Comparison of ENCODE assay signal across 12 cellular contexts in genomic region chr5:180324633-180324955, GRCh38.
"Had no signal": no experiment of that assay in that cellular context is flagged by ENCODE, and none has a peak within 500 bp of the region (broad histone marks: within the 10 kb centered on the region; RNA-seq: fewer than 3 reads in every experiment).

No MANE protein-coding gene starts in this region.

- H3K9me3 ChIP-seq: esophagus muscularis mucosa, pancreas, tibial artery had no signal

- H3K4me3 ChIP-seq: esophagus muscularis mucosa, pancreas, tibial artery had no signal

- H3K9me3 Mint-ChIP-seq: activated naive CD8-positive, alpha-beta T cell treated with anti-CD3 and anti-CD28 coated beads, Interleukin-2, amount 10 ng/mL, durations not matched to agents 7 days and 5 days; activated T-helper 1 cell treated with anti-CD3 and anti-CD28 coated beads, Interleukin-12 subunit alpha, Interleukin-12 subunit beta, Interleukin-2, Interleukin-4 antibody, amounts not matched to agents 30 ng/mL and 10 ng/mL and 1 ng/mL, durations not matched to agents 14 hours and 24 hours and 36 hours had no signal

- H3K4me1 ChIP-seq: esophagus muscularis mucosa, pancreas, tibial artery had no signal

- H3K27me3 ChIP-seq: esophagus muscularis mucosa, pancreas, tibial artery had no signal

- H3K27me3 Mint-ChIP-seq: activated naive CD8-positive, alpha-beta T cell treated with anti-CD3 and anti-CD28 coated beads, Interleukin-2, amount 10 ng/mL, durations not matched to agents 7 days and 5 days had no signal

- H3K27ac ChIP-seq: esophagus muscularis mucosa, pancreas, tibial artery had no signal

- H3K36me3 ChIP-seq: pancreas had no signal

- H3K4me3 Mint-ChIP-seq: activated naive CD8-positive, alpha-beta T cell treated with anti-CD3 and anti-CD28 coated beads, Interleukin-2, amount 10 ng/mL, durations not matched to agents 7 days and 5 days; activated T-helper 1 cell treated with anti-CD3 and anti-CD28 coated beads, Interleukin-12 subunit alpha, Interleukin-12 subunit beta, Interleukin-2, Interleukin-4 antibody, amounts not matched to agents 30 ng/mL and 10 ng/mL and 1 ng/mL, durations not matched to agents 14 hours and 24 hours and 36 hours had no signal

- FAIRE-seq: bronchial epithelial cell, colon, pancreas, urothelium cell line had no signal

- H3K27ac Mint-ChIP-seq: activated naive CD8-positive, alpha-beta T cell treated with anti-CD3 and anti-CD28 coated beads, Interleukin-2, amount 10 ng/mL, durations not matched to agents 7 days and 5 days; activated T-helper 1 cell treated with anti-CD3 and anti-CD28 coated beads, Interleukin-12 subunit alpha, Interleukin-12 subunit beta, Interleukin-2, Interleukin-4 antibody, amounts not matched to agents 30 ng/mL and 10 ng/mL and 1 ng/mL, durations not matched to agents 14 hours and 24 hours and 36 hours had no signal

- DNase-seq: activated CD4-positive, CD25-positive, alpha-beta regulatory T cell treated with anti-CD3 and anti-CD28 coated beads, Interleukin-2, amount 50 U/mL, for 72 hours; activated naive CD8-positive, alpha-beta T cell treated with anti-CD3 and anti-CD28 coated beads, Interleukin-2, amount 10 ng/mL, durations not matched to agents 7 days and 5 days; midbrain; pancreas; stimulated activated CD4-positive, alpha-beta T cell treated with anti-CD3 and anti-CD28 coated beads, Interleukin-12 subunit alpha, Interleukin-12 subunit beta, amount 100 ng/mL, for 4 hours; stimulated activated CD4-positive, alpha-beta T cell treated with anti-CD3 and anti-CD28 coated beads, Interleukin-2, amount 100 ng/mL, for 24 hours; tibial artery had no signal

- H3K36me3 Mint-ChIP-seq: activated naive CD8-positive, alpha-beta T cell treated with anti-CD3 and anti-CD28 coated beads, Interleukin-2, amount 10 ng/mL, durations not matched to agents 7 days and 5 days had no signal
